ENCODE assay signal across 8 cellular contexts in genomic region chr17:29140631-29141483, GRCh38. TPM values are rescaled to one million over a fixed set of nuclear protein-coding genes. Genes with fewer than 3 reads are reported as not detected.
A peak's percentile ranks its signal among the peaks of the same experiment; 100 is the strongest.
DNase-seq lines count a peak whose midpoint lies in the region; ATAC-seq and TF ChIP-seq lines count a peak whose summit lies in the region.

No MANE protein-coding gene starts in this region.

- H3K27me3 ChIP-seq in RWPE2 (ENCODE audit: insufficient read depth, poor library complexity, severe bottlenecking) (no peaks in the 10 kb centered on the region), ascending aorta (no peaks in the 10 kb centered on the region), suprapubic skin (no peaks in the 10 kb centered on the region)

- H3K36me3 ChIP-seq in RWPE2 (ENCODE audit: low read depth): peaks cover 17% of the 10 kb centered on the region; the same call in 1 of the 2 replicates
- H3K36me3 ChIP-seq in ascending aorta: no peaks in the 10 kb centered on the region
- H3K36me3 ChIP-seq in suprapubic skin: no peaks in the 10 kb centered on the region

- H3K4me3 ChIP-seq in RWPE2 (ENCODE audit: severe bottlenecking) (no peak overlapping the region), ascending aorta (peak overlapping the region; percentile 47 to 67), suprapubic skin (peak overlapping the region; percentile 42)

- TF ChIP-seq CTCF in RWPE2 (IDR thresholded peaks at IDR 0.05; ENCODE audit: poor library complexity, severe bottlenecking) (no peak), ascending aorta (IDR thresholded peaks at IDR 0.05) (no peak), suprapubic skin (IDR thresholded peaks at IDR 0.05) (no peak)

- H3K27ac ChIP-seq in RWPE2 (ENCODE audit: poor library complexity, severe bottlenecking) (peak overlapping the region; percentile 12), ascending aorta (peak overlapping the region; percentile 84 to 89), suprapubic skin (peak overlapping the region; percentile 72)

- TF ChIP-seq EP300 in suprapubic skin (IDR thresholded peaks at IDR 0.05): no peak

- 44% methylated on average over 14 of the region's 14 CpGs for WGBS in suprapubic skin

- H3K9me3 ChIP-seq in RWPE2 (ENCODE audit: severe bottlenecking) (no peaks in the 10 kb centered on the region), ascending aorta (no peaks in the 10 kb centered on the region), suprapubic skin (no peaks in the 10 kb centered on the region)

- intact Hi-C loops in ascending aorta (cut with DNase I): loop anchor here (10.0 kb wide), 2 partner anchors 254 to 394 kb away; partner anchors contain the start of gene TAOK1

- no peak for ATAC-seq in RWPE2 (ENCODE audit: low read depth)
- ATAC-seq in GM19023 (IDR thresholded peaks at IDR 0.05; ENCODE audit: unreplicated experiment): no peak

- no peak for TF ChIP-seq POLR2A in suprapubic skin (IDR thresholded peaks at IDR 0.05)

- peak; percentile 42 for DNase-seq in NCI-H82 (lab: John Stamatoyannopoulos, UW)
- no peak for DNase-seq in NCI-H82 treated with DMSO at 0.1 percent for 48 hours (lab: John Stamatoyannopoulos, UW; ENCODE audit: unreplicated experiment)
- DNase-seq in RWPE2 (ENCODE audit: low spot score): no peak
- DNase-seq in ascending aorta (ENCODE audit: low spot score in 2 of 2): peak in 1 of 2 donors; percentile 73
- peak; percentile 39 to 50 for DNase-seq in lung microvascular endothelial cell (ENCODE audit: low read depth in 2 of 2)
- no peak for DNase-seq in suprapubic skin (ENCODE audit: low spot score in 2 of 2)
- no peak for DNase-seq in DMS53 treated with DMSO at 0.1 percent for 48 hours (lab: John Stamatoyannopoulos, UW; ENCODE audit: unreplicated experiment)

- H3K4me1 ChIP-seq in RWPE2 (ENCODE audit: insufficient read depth, poor library complexity, severe bottlenecking): peaks cover 20% of the 10 kb centered on the region
- H3K4me1 ChIP-seq in ascending aorta: peaks cover 19 to 41% of the 10 kb centered on the region in 2 donors
- peaks cover 63% of the 10 kb centered on the region for H3K4me1 ChIP-seq in suprapubic skin

RNA-seq across cellular contexts. Expression of gene MYO18A, which starts 39.3 kb away (rescaled TPM):
- total RNA-seq in ascending aorta: 185 TPM
- 22.4 and 26.2 TPM in 2 replicates for total RNA-seq in lung microvascular endothelial cell
- total RNA-seq in suprapubic skin: 100 to 1,000 TPM in 2 of 4 donors, 10 to 100 TPM in 2; 87.6 to 253 (median 106) TPM

Comparison
In these comparisons a context has a peak if more than half of its experiments do, and no peak if none do; other contexts are left out.
1. DNase-seq: peak in NCI-H82 (single experiment) and lung microvascular endothelial cell (2 of 2); none in NCI-H82 treated with DMSO at 0.1 percent for 48 hours (single experiment), RWPE2 (single experiment), suprapubic skin (0 of 2) and DMS53 treated with DMSO at 0.1 percent for 48 hours (single experiment).
2. H3K27ac ChIP-seq: peak in every context shown above with its lines; median percentile 86 in ascending aorta; 72 in suprapubic skin; 12 in RWPE2.